In genomic region chr12:6653987-6654386, GRCh38 we compare ENCODE assay signal across 21 cellular contexts. TPM values are rescaled to one million over a fixed set of nuclear protein-coding genes. Genes with fewer than 3 reads are reported as not detected.
DNase-seq lines count a peak whose midpoint lies in the region; ATAC-seq and TF ChIP-seq lines count a peak whose summit lies in the region.
"Had no signal": no experiment of that assay in that cellular context is flagged by ENCODE, and none has a peak within 500 bp of the region (broad histone marks: within the 10 kb centered on the region; RNA-seq: fewer than 3 reads in every experiment).

No MANE protein-coding gene starts in this region.

- no peak overlapping the region for H3K4me2 ChIP-seq in neuronal stem cell (ENCODE audit: insufficient read depth, low read length, poor library complexity, severe bottlenecking)

- no peak overlapping the region for H2BK5ac ChIP-seq in neuronal stem cell (ENCODE audit: low read length)

- H3K27me3 ChIP-seq in endodermal cell (ENCODE audit: control insufficient read depth, insufficient read depth, low read length, poor library complexity, severe bottlenecking): no peaks in the 10 kb centered on the region
- no peaks in the 10 kb centered on the region for H3K27me3 ChIP-seq in neuronal stem cell (ENCODE audit: control insufficient read depth in 3 of 3, insufficient read depth in 3 of 3, low read depth in 1 of 3, low read length in 3 of 3)
- H3K27me3 ChIP-seq: MG63 had no signal

- H2BK12ac ChIP-seq in neuronal stem cell (ENCODE audit: low read length): no peak overlapping the region

- H3K27me3 Mint-ChIP-seq in endodermal cell (ENCODE audit: insufficient read depth): no peaks in the 10 kb centered on the region

- 88 to 93% methylated on average over 4 to 5 of the region's 5 CpGs for WGBS in endodermal cell (ENCODE audit: insufficient coverage in 1 of 2, insufficient read length in 1 of 2), 2 experiments
- WGBS in neuronal stem cell (ENCODE audit: extremely low coverage in 2 of 2, insufficient read length in 2 of 2, insufficient replicate concordance in 1 of 2), 2 donors: no CpG with 5 or more reads among the region's 5 CpGs

- ATAC-seq in Right ventricle myocardium inferior: peak; percentile 78
- ATAC-seq in left ventricle myocardium superior: peak; percentile 90

- H3K18ac ChIP-seq in neuronal stem cell (ENCODE audit: low read length): no peak overlapping the region

- H3K27ac ChIP-seq in endodermal cell (ENCODE audit: low read depth, low read length): no peak overlapping the region
- no peak overlapping the region for H3K27ac ChIP-seq in neuronal stem cell (replicated peaks; ENCODE audit: low read length)
- H3K27ac ChIP-seq: RWPE1, SK-N-MC had no signal

- no peak overlapping the region for H2AFZ ChIP-seq in neuronal stem cell (ENCODE audit: low read length)

- no peak overlapping the region for H3K4me3 Mint-ChIP-seq in endodermal cell
- H3K4me3 Mint-ChIP-seq: CD14-positive monocyte had no signal

- H3K4me1 Mint-ChIP-seq in endodermal cell: no peaks in the 10 kb centered on the region
- H3K4me1 Mint-ChIP-seq: CD14-positive monocyte had no signal

- H3K4me3 ChIP-seq in endodermal cell (ENCODE audit: low read length): no peak overlapping the region
- H3K4me3 ChIP-seq in neuronal stem cell (ENCODE audit: low read length in 2 of 2): no peak overlapping the region
- H3K4me3 ChIP-seq: MG63, SK-N-MC had no signal

- TF ChIP-seq CTCF in endodermal cell (conservative IDR thresholded peaks at IDR 0.05): no peak

- H3K79me1 ChIP-seq in neuronal stem cell (ENCODE audit: low read depth, low read length): peaks cover 2% of the 10 kb centered on the region

- H3K9ac ChIP-seq in endodermal cell (ENCODE audit: extremely low read depth, low read length, poor library complexity, severe bottlenecking): no peak overlapping the region
- H3K9ac ChIP-seq in neuronal stem cell (ENCODE audit: low read depth, low read length, poor library complexity): no peak overlapping the region

- no peak overlapping the region for H2BK15ac ChIP-seq in neuronal stem cell (ENCODE audit: low read length)

- no peak overlapping the region for H3K23ac ChIP-seq in neuronal stem cell (ENCODE audit: low read depth, low read length, poor library complexity)

- no peak overlapping the region for H2AK5ac ChIP-seq in neuronal stem cell (ENCODE audit: low read depth, low read length)

- peak overlapping the region; percentile 2 for H3K27ac Mint-ChIP-seq in endodermal cell
- H3K27ac Mint-ChIP-seq: CD14-positive monocyte had no signal

- H3K9me3 Mint-ChIP-seq in endodermal cell: no peaks in the 10 kb centered on the region
- H3K9me3 Mint-ChIP-seq: CD14-positive monocyte had no signal

- H3K4ac ChIP-seq in neuronal stem cell (ENCODE audit: low read length): no peak overlapping the region

- H4K91ac ChIP-seq in neuronal stem cell (ENCODE audit: low read depth, low read length, poor library complexity): no peak overlapping the region

- H4K8ac ChIP-seq in neuronal stem cell (ENCODE audit: low read depth, low read length): no peak overlapping the region

- no peaks in the 10 kb centered on the region for H3K4me1 ChIP-seq in endodermal cell (ENCODE audit: control insufficient read depth, insufficient read depth, low read length)
- H3K4me1 ChIP-seq in neuronal stem cell (ENCODE audit: control insufficient read depth in 2 of 2, insufficient read depth in 1 of 2, low read depth in 1 of 2, low read length in 2 of 2): no peaks in the 10 kb centered on the region

- H3K36me3 ChIP-seq in endodermal cell (ENCODE audit: control insufficient read depth, insufficient read depth, low read length): peaks cover 50% of the 10 kb centered on the region
- H3K36me3 ChIP-seq in neuronal stem cell (replicated peaks in 1 of 2; ENCODE audit: control insufficient read depth in 2 of 2, insufficient read depth in 2 of 2, low read length in 2 of 2): peaks cover 29 to 85% of the 10 kb centered on the region in 2 donors

- H3K9me3 ChIP-seq in endodermal cell (ENCODE audit: control insufficient read depth, low read length) (no peaks in the 10 kb centered on the region), neuronal stem cell (replicated peaks in 1 of 2; ENCODE audit: control insufficient read depth in 2 of 2, insufficient read depth in 1 of 2, low read depth in 1 of 2, low read length in 2 of 2) (peaks cover 0 to 1% of the 10 kb centered on the region in 2 donors)
- H3K9me3 ChIP-seq: MG63 had no signal

- DNase-seq in Right ventricle myocardium inferior (ENCODE audit: missing footprints): no peak
- no peak for DNase-seq in cardiac septum (ENCODE audit: low spot score)
- no peak for DNase-seq in endodermal cell
- DNase-seq in left ventricle myocardium superior: no peak
- DNase-seq in NCI-H1092 treated with DMSO at 0.1 percent for 48 hours (lab: John Stamatoyannopoulos, UW): no peak
- no peak for DNase-seq in neuronal stem cell (ENCODE audit: low spot score)
- no peak for DNase-seq in C1 segment of cervical spinal cord (lab: John Stamatoyannopoulos, UW)
- DNase-seq: Calu3, DMS153, DND-41, HCEC 1CT, KG1, MG63, NCI-H1694, NCI-H2029 treated with DMSO at 0.1 percent for 48 hours, NCI-H526 treated with DMSO at 0.1 percent for 48 hours, SIG-M5 had no signal

- intact Hi-C loops in Right ventricle myocardium inferior (cut with DNase I): no loop called here
- intact Hi-C loops in cardiac septum (cut with DNase I): no loop called here
- intact Hi-C loops in left ventricle myocardium superior (cut with micrococcal nuclease): no loop called here

- no peak overlapping the region for H3K14ac ChIP-seq in neuronal stem cell (ENCODE audit: low read length)

- peaks cover 73% of the 10 kb centered on the region for H3K36me3 Mint-ChIP-seq in endodermal cell (ENCODE audit: low read depth)

- H2BK120ac ChIP-seq in neuronal stem cell (ENCODE audit: low read depth, low read length): no peak overlapping the region

RNA-seq across cellular contexts. Expression of gene ACRBP, which starts 6.8 kb away (rescaled TPM):
- total RNA-seq in Right ventricle myocardium inferior (1.2 TPM), cardiac septum (1.6 TPM), endodermal cell (1 to 10 TPM; 1.9 to 3.9 TPM), left ventricle myocardium superior (2.2 TPM)
- 2.4 TPM for polyA plus RNA-seq in endodermal cell (2013, experiment 1 of 2)
- 2.1 TPM for polyA plus RNA-seq in endodermal cell (2013, experiment 2 of 2)
- 3.4 TPM for polyA plus RNA-seq in neuronal stem cell (2013, experiment 1 of 2)
- polyA plus RNA-seq in neuronal stem cell (2013, experiment 2 of 2): 2.5 TPM

RNA-seq across cellular contexts. Expression of gene ING4, which starts 8.9 kb away (rescaled TPM):
- total RNA-seq in Right ventricle myocardium inferior (21.1 TPM), cardiac septum (20.6 TPM), endodermal cell (10 to 100 TPM; 30.5 to 60.3 TPM), left ventricle myocardium superior (30.1 TPM)
- polyA plus RNA-seq in endodermal cell (2013, experiment 1 of 2): 57.0 TPM
- 48.0 TPM for polyA plus RNA-seq in endodermal cell (2013, experiment 2 of 2)
- 81.5 TPM for polyA plus RNA-seq in neuronal stem cell (2013, experiment 1 of 2)
- 78.5 TPM for polyA plus RNA-seq in neuronal stem cell (2013, experiment 2 of 2)

RNA-seq across cellular contexts. Expression of gene LPAR5, which starts 18.2 kb away (rescaled TPM):
- total RNA-seq in Right ventricle myocardium inferior (7.5 TPM), cardiac septum (2.6 TPM), endodermal cell (under 1 TPM; 0.24 to 0.73 TPM), left ventricle myocardium superior (8.6 TPM)
- polyA plus RNA-seq in endodermal cell (2013, experiment 1 of 2): 0.07 TPM
- not detected for polyA plus RNA-seq in endodermal cell (2013, experiment 2 of 2)
- 0.17 TPM for polyA plus RNA-seq in neuronal stem cell (2013, experiment 1 of 2)
- 0.11 TPM for polyA plus RNA-seq in neuronal stem cell (2013, experiment 2 of 2)
- total RNA-seq: NCI-H460 had no signal

RNA-seq across cellular contexts. Expression of gene ZNF384, which starts 35.2 kb away (rescaled TPM):
- total RNA-seq in Right ventricle myocardium inferior (26.0 TPM), cardiac septum (32.7 TPM), endodermal cell (100 to 1,000 TPM in 1 of 2 donors, 10 to 100 TPM in 1; 74.4 to 146 TPM), left ventricle myocardium superior (31.8 TPM)
- 82.8 TPM for polyA plus RNA-seq in endodermal cell (2013, experiment 1 of 2)
- 70.6 TPM for polyA plus RNA-seq in endodermal cell (2013, experiment 2 of 2)
- 57.1 TPM for polyA plus RNA-seq in neuronal stem cell (2013, experiment 1 of 2)
- polyA plus RNA-seq in neuronal stem cell (2013, experiment 2 of 2): 53.1 TPM

RNA-seq across cellular contexts. Expression of gene PIANP, which starts 46.6 kb away (rescaled TPM):
- 0.27 TPM for total RNA-seq in Right ventricle myocardium inferior
- 0.40 TPM for total RNA-seq in cardiac septum
- 1 to 10 TPM; 2.6 to 7.1 TPM for total RNA-seq in endodermal cell
- polyA plus RNA-seq in endodermal cell (2013, experiment 1 of 2): 13.3 TPM
- 10.5 TPM for polyA plus RNA-seq in endodermal cell (2013, experiment 2 of 2)
- 0.25 TPM for total RNA-seq in left ventricle myocardium superior
- polyA plus RNA-seq in neuronal stem cell (2013, experiment 1 of 2): 30.7 TPM
- polyA plus RNA-seq in neuronal stem cell (2013, experiment 2 of 2): 30.4 TPM
- total RNA-seq: Calu3, NCI-H460 had no signal
- polyA plus RNA-seq: CD14-positive monocyte had no signal
